ENCODE assay signal across 14 cellular contexts in genomic region chr12:6573001-6573400, GRCh38.
"Had no signal": no experiment of that assay in that cellular context is flagged by ENCODE, and none has a peak within 500 bp of the region (broad histone marks: within the 10 kb centered on the region; RNA-seq: fewer than 3 reads in every experiment).

No MANE protein-coding gene starts in this region.

- H3K4me3 ChIP-seq: breast epithelium, gastrocnemius medialis, heart right ventricle, lower lobe of right lung, pancreas had no signal

- H3K4me3 Mint-ChIP-seq: activated CD4-positive, alpha-beta T cell treated with anti-CD3 and anti-CD28 coated beads, Interleukin-2, amount 10 ng/mL, durations not matched to agents 24 days and 14 days; dendritic cell treated with granulocyte-macrophage colony-stimulating factor and Interleukin-4, amounts not matched to agents 40 ng/mL and 50 ng/mL, for 4 days; mesothelial cell of epicardium; T-helper 1 cell treated with Interleukin-12 subunit alpha and Interleukin-12 subunit beta and Interleukin-4 antibody, amounts not matched to agents 30 μg/mL and 1 μg/mL, for 36 hours had no signal

- H3K4me1 ChIP-seq: breast epithelium had no signal

- H3K9me3 ChIP-seq: breast epithelium, gastrocnemius medialis, heart right ventricle, lower lobe of right lung, pancreas had no signal

- ATAC-seq: gastrocnemius medialis, heart right ventricle, left cardiac atrium, lower lobe of right lung, pancreas had no signal

- H3K27me3 Mint-ChIP-seq: activated CD4-positive, alpha-beta T cell treated with anti-CD3 and anti-CD28 coated beads, Interleukin-2, amount 10 ng/mL, durations not matched to agents 24 days and 14 days; dendritic cell treated with granulocyte-macrophage colony-stimulating factor and Interleukin-4, amounts not matched to agents 40 ng/mL and 50 ng/mL, for 4 days had no signal

- H3K9me3 Mint-ChIP-seq: activated CD4-positive, alpha-beta T cell treated with anti-CD3 and anti-CD28 coated beads, Interleukin-2, amount 10 ng/mL, durations not matched to agents 24 days and 14 days; dendritic cell treated with granulocyte-macrophage colony-stimulating factor and Interleukin-4, amounts not matched to agents 40 ng/mL and 50 ng/mL, for 4 days; mesothelial cell of epicardium; T-helper 1 cell treated with Interleukin-12 subunit alpha and Interleukin-12 subunit beta and Interleukin-4 antibody, amounts not matched to agents 30 μg/mL and 1 μg/mL, for 36 hours had no signal

- DNase-seq: activated CD4-positive, alpha-beta T cell treated with anti-CD3 and anti-CD28 coated beads, Interleukin-2, amount 10 ng/mL, durations not matched to agents 24 days and 14 days; activated effector memory CD4-positive, alpha-beta T cell treated with anti-CD3 and anti-CD28 coated beads, Interleukin-2, amount 50 U/mL, for 16 hours; activated T-cell treated with anti-CD3 and anti-CD28 coated beads for 4 hours; effector memory CD4-positive, alpha-beta T cell; gastrocnemius medialis; heart right ventricle; left cardiac atrium; lower lobe of right lung; stimulated activated CD4-positive, alpha-beta T cell treated with anti-CD3 and anti-CD28 coated beads, Interleukin-1b, Interleukin-23, amount 100 ng/mL, for 48 hours had no signal

- H3K27ac Mint-ChIP-seq: dendritic cell treated with granulocyte-macrophage colony-stimulating factor and Interleukin-4, amounts not matched to agents 40 ng/mL and 50 ng/mL, for 4 days; mesothelial cell of epicardium; T-helper 1 cell treated with Interleukin-12 subunit alpha and Interleukin-12 subunit beta and Interleukin-4 antibody, amounts not matched to agents 30 μg/mL and 1 μg/mL, for 36 hours had no signal

- H3K27ac ChIP-seq: breast epithelium, gastrocnemius medialis, heart right ventricle, lower lobe of right lung, pancreas had no signal

- H3K27me3 ChIP-seq: breast epithelium, gastrocnemius medialis, heart right ventricle, pancreas had no signal
